In the genomic region with DNA sequence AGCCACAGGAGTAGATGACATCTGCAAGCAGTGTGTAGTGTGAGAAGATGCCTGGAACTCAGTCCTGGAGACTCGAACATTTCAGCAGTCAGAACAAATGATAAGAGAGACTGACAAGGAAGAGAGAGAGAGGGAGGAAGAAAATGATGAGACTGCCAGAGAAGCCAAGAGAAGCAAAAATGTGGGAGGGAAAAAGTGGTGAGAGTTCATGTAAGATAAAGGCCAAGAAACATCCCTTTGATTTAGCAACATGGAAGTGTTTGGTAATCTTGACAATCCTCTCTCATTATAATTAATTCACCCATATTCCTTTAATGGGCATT, we compare ENCODE assay signal across 16 cellular contexts. TPM values are rescaled to one million over a fixed set of nuclear protein-coding genes. Genes with fewer than 3 reads are reported as not detected.
DNase-seq lines count a peak whose midpoint lies in the region; ATAC-seq and TF ChIP-seq lines count a peak whose summit lies in the region.
"Had no signal": no experiment of that assay in that cellular context is flagged by ENCODE, and none has a peak within 500 bp of the region (broad histone marks: within the 10 kb centered on the region; RNA-seq: fewer than 3 reads in every experiment).

No MANE protein-coding gene starts in this region.

- H3K27me3 Mint-ChIP-seq in chondrocyte (ENCODE audit: low read depth) = no peaks in the 10 kb centered on the region
- H3K27me3 Mint-ChIP-seq: activated naive CD8-positive, alpha-beta T cell; stimulated activated naive CD8-positive, alpha-beta T cell treated with anti-CD3 and anti-CD28 coated beads, Interleukin-15, amount 100 ng/mL, for 72 hours had no signal

- intact Hi-C loops in mucosa of descending colon (cut with DNase I, micrococcal nuclease) = no loop called here

- H3K27ac ChIP-seq in thymus (ENCODE audit: low read depth) = peak overlapping the region; percentile 46

- peak overlapping the region; percentile 73 for H3K27ac Mint-ChIP-seq in chondrocyte (ENCODE audit: unreplicated experiment)
- H3K27ac Mint-ChIP-seq: activated naive CD8-positive, alpha-beta T cell; dendritic cell treated with granulocyte-macrophage colony-stimulating factor and Interleukin-4, amounts not matched to agents 40 ng/mL and 50 ng/mL, for 4 days; stimulated activated naive CD8-positive, alpha-beta T cell treated with anti-CD3 and anti-CD28 coated beads, Interleukin-15, amount 100 ng/mL, for 72 hours had no signal

- peak; percentile 25 for DNase-seq in OCI-M1 (lab: John Stamatoyannopoulos, UW)
- DNase-seq in chondrocyte (ENCODE audit: low spot score) = no peak
- no peak for DNase-seq in mucosa of descending colon
- DNase-seq in activated effector memory CD4-positive, alpha-beta T cell treated with Interleukin-2 at 50 U/mL for 16 hours = no peak
- no peak for DNase-seq in activated CD8-positive, alpha-beta memory T cell treated with anti-CD3 and anti-CD28 coated beads, Interleukin-2, amount 50 U/mL, for 48 hours
- no peak for DNase-seq in NCI-H2107 (lab: John Stamatoyannopoulos, UW)
- DNase-seq: activated CD8-positive, alpha-beta memory T cell treated with anti-CD3 and anti-CD28 coated beads for 24 hours; CD8-positive, alpha-beta memory T cell; NCI-H2171 treated with DMSO at 0.1 percent for 48 hours; ovary; stimulated activated CD4-positive, alpha-beta T cell treated with anti-CD3 and anti-CD28 coated beads, Interleukin-4, amount 100 ng/mL, for 24 hours; stimulated activated naive CD8-positive, alpha-beta T cell treated with anti-CD3 and anti-CD28 coated beads, Interleukin-15, amount 100 ng/mL, for 72 hours had no signal

- ATAC-seq in mucosa of descending colon = peak; percentile 27
- no peak for ATAC-seq in HG02763 (IDR thresholded peaks at IDR 0.05; ENCODE audit: unreplicated experiment)
- ATAC-seq: stimulated activated naive CD8-positive, alpha-beta T cell treated with anti-CD3 and anti-CD28 coated beads, Interleukin-15, amount 100 ng/mL, for 72 hours had no signal

- H3K4me1 ChIP-seq in mucosa of descending colon (ENCODE audit: low read depth) (peaks cover 34% of the 10 kb centered on the region), thymus (ENCODE audit: control insufficient read depth, insufficient read depth, low read length) (no peaks in the 10 kb centered on the region)

- no peak overlapping the region for H3K4me3 Mint-ChIP-seq in chondrocyte (ENCODE audit: unreplicated experiment)
- H3K4me3 Mint-ChIP-seq: activated naive CD8-positive, alpha-beta T cell; CD8-positive, alpha-beta memory T cell; dendritic cell treated with granulocyte-macrophage colony-stimulating factor and Interleukin-4, amounts not matched to agents 40 ng/mL and 50 ng/mL, for 4 days; stimulated activated naive CD8-positive, alpha-beta T cell treated with anti-CD3 and anti-CD28 coated beads, Interleukin-15, amount 100 ng/mL, for 72 hours had no signal

- H3K36me3 ChIP-seq in mucosa of descending colon (ENCODE audit: low read depth) = no peaks in the 10 kb centered on the region
- no peaks in the 10 kb centered on the region for H3K36me3 ChIP-seq in thymus (ENCODE audit: control insufficient read depth, insufficient read depth)
- H3K36me3 ChIP-seq: ovary had no signal

- no peak for TF ChIP-seq CTCF in chondrocyte (IDR thresholded peaks at IDR 0.05)
- no peak for TF ChIP-seq CTCF in mucosa of descending colon (IDR thresholded peaks at IDR 0.05)

- H3K4me1 Mint-ChIP-seq in chondrocyte (ENCODE audit: low read depth) = peaks cover 49% of the 10 kb centered on the region
- H3K4me1 Mint-ChIP-seq: CD8-positive, alpha-beta memory T cell; stimulated activated naive CD8-positive, alpha-beta T cell treated with anti-CD3 and anti-CD28 coated beads, Interleukin-15, amount 100 ng/mL, for 72 hours had no signal

- 88% methylated on average over 1 of the region's 1 CpG for WGBS in thymus

- H3K4me3 ChIP-seq in mucosa of descending colon = no peak overlapping the region
- no peak overlapping the region for H3K4me3 ChIP-seq in thymus (ENCODE audit: low read length)
- H3K4me3 ChIP-seq: ovary had no signal

- H3K36me3 Mint-ChIP-seq in chondrocyte (ENCODE audit: low read depth) = peaks cover 3% of the 10 kb centered on the region

- H3K9me3 Mint-ChIP-seq in chondrocyte (ENCODE audit: low read depth) = no peaks in the 10 kb centered on the region
- H3K9me3 Mint-ChIP-seq: CD8-positive, alpha-beta memory T cell; dendritic cell treated with granulocyte-macrophage colony-stimulating factor and Interleukin-4, amounts not matched to agents 40 ng/mL and 50 ng/mL, for 4 days; stimulated activated naive CD8-positive, alpha-beta T cell treated with anti-CD3 and anti-CD28 coated beads, Interleukin-15, amount 100 ng/mL, for 72 hours had no signal

- no peaks in the 10 kb centered on the region for H3K27me3 ChIP-seq in thymus (ENCODE audit: control insufficient read depth, insufficient read depth)
- H3K27me3 ChIP-seq: ovary had no signal

- no peaks in the 10 kb centered on the region for H3K9me3 ChIP-seq in mucosa of descending colon
- no peaks in the 10 kb centered on the region for H3K9me3 ChIP-seq in thymus (ENCODE audit: control insufficient read depth)
- H3K9me3 ChIP-seq: ovary had no signal

RNA-seq across cellular contexts. Expression of gene LIMA1, which starts 42.6 kb away (rescaled TPM):
- total RNA-seq in chondrocyte = 90.3 to 120 TPM (median 114 TPM) in 3 replicates
- total RNA-seq in mucosa of descending colon = 100 to 1,000 TPM; 155 to 364 (median 249) TPM
- polyA plus RNA-seq in thymus = 120 TPM
